In genomic region chr6:73712536-73712935, GRCh38 we compare ENCODE assay signal across 19 cellular contexts.
"Had no signal": no experiment of that assay in that cellular context is flagged by ENCODE, and none has a peak within 500 bp of the region (broad histone marks: within the 10 kb centered on the region; RNA-seq: fewer than 3 reads in every experiment).

No MANE protein-coding gene starts in this region.

- H3K4me3 Mint-ChIP-seq: activated CD4-positive, alpha-beta T cell treated with anti-CD3 and anti-CD28 coated beads, Interleukin-2, amount 10 ng/mL, durations not matched to agents 24 days and 14 days; activated naive CD8-positive, alpha-beta T cell; activated T-cell treated with anti-CD3 and anti-CD28 coated beads, Interleukin-2, amount 50 U/mL, for 72 hours; central memory CD8-positive, alpha-beta T cell; memory B cell; natural killer cell had no signal

- H3K36me3 ChIP-seq: gastroesophageal sphincter, prostate gland, right lobe of liver had no signal

- H3K27ac Mint-ChIP-seq: activated CD4-positive, alpha-beta T cell treated with anti-CD3 and anti-CD28 coated beads, Interleukin-2, amount 10 ng/mL, durations not matched to agents 24 days and 14 days; activated naive CD8-positive, alpha-beta T cell; activated T-cell treated with anti-CD3 and anti-CD28 coated beads, Interleukin-2, amount 50 U/mL, for 72 hours; memory B cell; natural killer cell had no signal

- H3K4me1 Mint-ChIP-seq: central memory CD8-positive, alpha-beta T cell; natural killer cell had no signal

- DNase-seq: activated CD4-positive, alpha-beta T cell treated with anti-CD3 and anti-CD28 coated beads, Interleukin-2, amount 10 ng/mL, durations not matched to agents 24 days and 14 days; activated CD4-positive, CD25-positive, alpha-beta regulatory T cell; activated CD8-positive, alpha-beta memory T cell treated with anti-CD3 and anti-CD28 coated beads, Interleukin-2, amount 50 U/mL, for 48 hours; activated gamma-delta T cell; activated T-cell treated with anti-CD3 and anti-CD28 coated beads, Interleukin-2, amount 50 U/mL, for 72 hours; amygdala; effector CD8-positive, alpha-beta T cell; islet precursor cell; natural killer cell; right lobe of liver; stimulated activated naive CD8-positive, alpha-beta T cell treated with anti-CD3 and anti-CD28 coated beads, Interleukin-15, Interleukin-2, amounts not matched to agents 100 U/mL and 50 U/mL, for 24 hours; SW 1271; trophoblast cell had no signal

- H3K4me3 ChIP-seq: gastroesophageal sphincter, prostate gland, right lobe of liver had no signal

- H3K27ac ChIP-seq: prostate gland, right lobe of liver had no signal

- H3K36me3 Mint-ChIP-seq: brain, memory B cell, natural killer cell had no signal

- ATAC-seq: activated T-cell treated with anti-CD3 and anti-CD28 coated beads, Interleukin-2, amount 50 U/mL, for 72 hours; gastroesophageal sphincter; natural killer cell; stimulated activated naive CD8-positive, alpha-beta T cell treated with anti-CD3 and anti-CD28 coated beads, Interleukin-15, Interleukin-2, amounts not matched to agents 100 U/mL and 50 U/mL, for 24 hours had no signal

- H3K27me3 ChIP-seq: gastroesophageal sphincter, right lobe of liver had no signal

- H3K4me1 ChIP-seq: prostate gland, right lobe of liver had no signal

- H3K9me3 ChIP-seq: gastroesophageal sphincter, prostate gland, right lobe of liver had no signal

- H3K9me3 Mint-ChIP-seq: activated CD4-positive, alpha-beta T cell treated with anti-CD3 and anti-CD28 coated beads, Interleukin-2, amount 10 ng/mL, durations not matched to agents 24 days and 14 days; activated T-cell treated with anti-CD3 and anti-CD28 coated beads, Interleukin-2, amount 50 U/mL, for 72 hours; central memory CD8-positive, alpha-beta T cell; memory B cell; natural killer cell had no signal

- H3K27me3 Mint-ChIP-seq: activated CD4-positive, alpha-beta T cell treated with anti-CD3 and anti-CD28 coated beads, Interleukin-2, amount 10 ng/mL, durations not matched to agents 24 days and 14 days; activated naive CD8-positive, alpha-beta T cell; brain; central memory CD8-positive, alpha-beta T cell had no signal
